In the genomic region with DNA sequence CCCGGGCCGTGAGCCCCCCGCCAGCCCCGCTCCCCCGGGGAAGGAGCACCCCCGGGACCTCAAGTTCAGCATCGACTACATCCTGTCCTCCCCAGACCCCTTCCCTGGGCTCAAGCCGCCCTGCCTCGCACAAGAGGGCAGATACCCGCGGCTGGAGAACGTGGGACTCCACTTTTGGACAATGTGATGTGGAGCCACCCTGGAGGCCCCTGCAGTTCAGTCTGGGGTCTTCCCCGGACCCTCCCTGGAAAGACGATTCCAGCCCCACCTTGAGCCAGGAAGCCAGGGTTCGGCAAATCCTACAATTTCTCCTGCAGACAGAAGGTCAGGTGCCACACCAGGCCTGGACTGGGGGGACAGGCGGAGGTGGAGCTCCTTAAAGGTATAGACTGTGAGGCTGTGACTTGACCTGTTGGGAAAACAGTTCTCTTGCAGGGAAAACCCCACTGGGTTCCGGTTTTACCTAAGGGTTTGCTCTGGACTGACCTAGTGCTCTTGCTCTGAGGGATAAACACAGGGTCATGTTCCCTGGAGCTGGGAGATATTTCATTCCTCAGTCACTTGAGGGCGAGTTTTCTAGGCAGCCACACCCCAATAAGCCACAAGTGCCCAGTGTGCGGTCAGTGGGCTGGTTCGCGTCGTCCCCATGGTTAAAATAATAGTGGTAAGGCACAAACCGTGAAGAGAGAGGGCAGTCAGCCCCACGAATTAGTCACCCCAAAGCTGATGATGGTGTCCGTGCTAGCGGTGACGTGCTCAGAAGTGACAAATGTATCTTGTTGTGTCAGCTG, we compare ENCODE assay signal across 1 cellular context.
TF ChIP-seq lines count a peak whose summit lies in the region.

No MANE protein-coding gene starts in this region.

TF ChIP-seq in H1, 55 proteins besides CTCF, POLR2A, EP300 and RAD21:
- no peak for TF ChIP-seq KDM5A (IDR thresholded peaks at IDR 0.05; ENCODE audit: low read length)
- TF ChIP-seq EZH2 (IDR thresholded peaks at IDR 0.05; ENCODE audit: low read depth, low read length, severe bottlenecking): peak; percentile 15
- TF ChIP-seq BACH1 (IDR thresholded peaks at IDR 0.05; ENCODE audit: low read length): no peak
- TF ChIP-seq PHF8 (conservative IDR thresholded peaks at IDR 0.05; ENCODE audit: low read depth, low read length): no peak
- TF ChIP-seq SAP30 (IDR thresholded peaks at IDR 0.05; ENCODE audit: insufficient read depth, insufficient replicate concordance, low read length): no peak
- TF ChIP-seq SUZ12 (IDR thresholded peaks at IDR 0.05; ENCODE audit: low read length): peak; percentile 7; the same call in 1 of the 2 replicates
